1 cellular context compared by ENCODE assay signal in the genomic region with DNA sequence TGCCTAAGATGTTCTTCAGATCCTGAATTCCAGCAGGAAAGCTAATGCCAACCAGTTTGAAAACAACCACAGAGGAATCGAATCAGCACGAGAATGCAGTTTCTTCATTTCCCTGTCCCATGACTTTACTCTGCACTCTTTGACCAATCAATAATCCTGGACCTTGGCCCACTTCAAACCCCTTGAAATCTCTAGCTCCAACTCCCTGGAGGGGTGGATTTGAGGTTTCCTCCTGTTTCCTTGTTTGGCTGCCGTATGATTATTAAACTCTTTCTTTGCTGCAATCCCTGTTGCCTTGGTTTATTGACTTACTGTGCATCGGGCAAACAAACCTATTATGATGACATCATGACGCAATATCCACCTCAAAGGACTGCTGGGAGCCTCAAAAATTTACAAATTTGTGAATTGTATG.
TF ChIP-seq lines count a peak whose summit lies in the region.

No MANE protein-coding gene starts in this region.

TF ChIP-seq in HepG2, 621 proteins besides CTCF, POLR2A, EP300 and RAD21 (continued from another document and continues in another):
- TF ChIP-seq, protein P1, sequence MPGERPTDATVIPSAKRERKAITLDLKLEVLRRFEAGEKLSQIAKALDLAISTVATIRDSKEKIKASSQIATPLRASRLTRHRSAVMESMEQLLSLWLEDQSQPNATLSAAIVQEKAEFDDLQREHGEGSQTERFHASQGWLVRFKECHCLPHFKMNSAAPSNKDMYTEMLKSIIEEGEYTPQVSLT (CRISPR knock-in tag; IDR thresholded peaks at IDR 0.05; ENCODE audit: borderline replicate concordance, low read depth), result no peak
- TF ChIP-seq BORCS8-MEF2B (CRISPR knock-in tag; IDR thresholded peaks at IDR 0.05), result no peak
- TF ChIP-seq, protein P2, sequence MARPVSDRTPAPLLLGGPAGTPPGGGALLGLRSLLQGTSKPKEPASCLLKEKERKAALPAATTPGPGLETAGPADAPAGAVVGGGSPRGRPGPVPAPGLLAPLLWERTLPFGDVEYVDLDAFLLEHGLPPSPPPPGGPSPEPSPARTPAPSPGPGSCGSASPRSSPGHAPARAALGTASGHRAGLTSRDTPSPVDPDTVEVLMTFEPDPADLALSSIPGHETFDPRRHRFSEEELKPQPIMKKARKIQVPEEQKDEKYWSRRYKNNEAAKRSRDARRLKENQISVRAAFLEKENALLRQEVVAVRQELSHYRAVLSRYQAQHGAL (CRISPR knock-in tag; IDR thresholded peaks at IDR 0.05; ENCODE audit: not compliant biosample characterization), result no peak
- no peak for TF ChIP-seq ZNF256 (CRISPR knock-in tag; conservative IDR thresholded peaks at IDR 0.05)
- TF ChIP-seq ZSCAN22 (CRISPR knock-in tag; IDR thresholded peaks at IDR 0.05), result no peak
- TF ChIP-seq ZSCAN9 (CRISPR knock-in tag; IDR thresholded peaks at IDR 0.05; ENCODE audit: borderline replicate concordance), result no peak
- TF ChIP-seq, protein P3, sequence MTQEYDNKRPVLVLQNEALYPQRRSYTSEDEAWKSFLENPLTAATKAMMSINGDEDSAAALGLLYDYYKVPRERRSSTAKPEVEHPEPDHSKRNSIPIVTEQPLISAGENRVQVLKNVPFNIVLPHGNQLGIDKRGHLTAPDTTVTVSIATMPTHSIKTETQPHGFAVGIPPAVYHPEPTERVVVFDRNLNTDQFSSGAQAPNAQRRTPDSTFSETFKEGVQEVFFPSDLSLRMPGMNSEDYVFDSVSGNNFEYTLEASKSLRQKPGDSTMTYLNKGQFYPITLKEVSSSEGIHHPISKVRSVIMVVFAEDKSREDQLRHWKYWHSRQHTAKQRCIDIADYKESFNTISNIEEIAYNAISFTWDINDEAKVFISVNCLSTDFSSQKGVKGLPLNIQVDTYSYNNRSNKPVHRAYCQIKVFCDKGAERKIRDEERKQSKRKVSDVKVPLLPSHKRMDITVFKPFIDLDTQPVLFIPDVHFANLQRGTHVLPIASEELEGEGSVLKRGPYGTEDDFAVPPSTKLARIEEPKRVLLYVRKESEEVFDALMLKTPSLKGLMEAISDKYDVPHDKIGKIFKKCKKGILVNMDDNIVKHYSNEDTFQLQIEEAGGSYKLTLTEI (CRISPR knock-in tag; conservative IDR thresholded peaks at IDR 0.05), result no peak
- TF ChIP-seq ZBTB7A (CRISPR knock-in tag; IDR thresholded peaks at IDR 0.05), result no peak
- TF ChIP-seq ZHX1 (CRISPR knock-in tag; IDR thresholded peaks at IDR 0.05; ENCODE audit: low read depth), result peak; percentile 73
- TF ChIP-seq BCL3 (CRISPR knock-in tag; IDR thresholded peaks at IDR 0.05), result no peak
- peak; percentile 59 for TF ChIP-seq HHEX (CRISPR knock-in tag; IDR thresholded peaks at IDR 0.05)
- TF ChIP-seq RARA (CRISPR knock-in tag; IDR thresholded peaks at IDR 0.05), result peak; percentile 72
- TF ChIP-seq KDM1A (CRISPR knock-in tag; IDR thresholded peaks at IDR 0.05), result no peak
- 0 out of 2 replicates have a peak, but pooled peaks have one; percentile 39 for TF ChIP-seq ZNF574 (CRISPR knock-in tag; IDR thresholded peaks at IDR 0.05)
- TF ChIP-seq ZNF317 (CRISPR knock-in tag; IDR thresholded peaks at IDR 0.05), result peak; percentile 64; the same call in 1 of the 2 replicates
- no peak for TF ChIP-seq ZSCAN31 (CRISPR knock-in tag; IDR thresholded peaks at IDR 0.05; ENCODE audit: low read depth)
- TF ChIP-seq ARNTL (CRISPR knock-in tag; IDR thresholded peaks at IDR 0.05), result no peak
- no peak for TF ChIP-seq RBFOX2 (IDR thresholded peaks at IDR 0.05; ENCODE audit: low read depth, low read length)
- TF ChIP-seq ZNF337 (CRISPR knock-in tag; IDR thresholded peaks at IDR 0.05; ENCODE audit: borderline replicate concordance, low read depth), result no peak
- peak; percentile 88 for TF ChIP-seq MED1 (CRISPR knock-in tag; IDR thresholded peaks at IDR 0.05)
- TF ChIP-seq HNF4G (IDR thresholded peaks at IDR 0.05; ENCODE audit: borderline replicate concordance, low read depth, low read length), result peak; percentile 61; the same call in 1 of the 2 replicates
- peak; percentile 51; the same call in 1 of the 2 replicates for TF ChIP-seq HNF4G (CRISPR knock-in tag; IDR thresholded peaks at IDR 0.05; ENCODE audit: borderline replicate concordance, low read depth)
- TF ChIP-seq GATAD2A (CRISPR knock-in tag; IDR thresholded peaks at IDR 0.05), result peak; percentile 98
- peak; percentile 95 for TF ChIP-seq ONECUT2 (CRISPR knock-in tag; IDR thresholded peaks at IDR 0.05)
- no peak for TF ChIP-seq ARHGAP35 (CRISPR knock-in tag; IDR thresholded peaks at IDR 0.05; ENCODE audit: borderline replicate concordance)
- TF ChIP-seq, protein P4, sequence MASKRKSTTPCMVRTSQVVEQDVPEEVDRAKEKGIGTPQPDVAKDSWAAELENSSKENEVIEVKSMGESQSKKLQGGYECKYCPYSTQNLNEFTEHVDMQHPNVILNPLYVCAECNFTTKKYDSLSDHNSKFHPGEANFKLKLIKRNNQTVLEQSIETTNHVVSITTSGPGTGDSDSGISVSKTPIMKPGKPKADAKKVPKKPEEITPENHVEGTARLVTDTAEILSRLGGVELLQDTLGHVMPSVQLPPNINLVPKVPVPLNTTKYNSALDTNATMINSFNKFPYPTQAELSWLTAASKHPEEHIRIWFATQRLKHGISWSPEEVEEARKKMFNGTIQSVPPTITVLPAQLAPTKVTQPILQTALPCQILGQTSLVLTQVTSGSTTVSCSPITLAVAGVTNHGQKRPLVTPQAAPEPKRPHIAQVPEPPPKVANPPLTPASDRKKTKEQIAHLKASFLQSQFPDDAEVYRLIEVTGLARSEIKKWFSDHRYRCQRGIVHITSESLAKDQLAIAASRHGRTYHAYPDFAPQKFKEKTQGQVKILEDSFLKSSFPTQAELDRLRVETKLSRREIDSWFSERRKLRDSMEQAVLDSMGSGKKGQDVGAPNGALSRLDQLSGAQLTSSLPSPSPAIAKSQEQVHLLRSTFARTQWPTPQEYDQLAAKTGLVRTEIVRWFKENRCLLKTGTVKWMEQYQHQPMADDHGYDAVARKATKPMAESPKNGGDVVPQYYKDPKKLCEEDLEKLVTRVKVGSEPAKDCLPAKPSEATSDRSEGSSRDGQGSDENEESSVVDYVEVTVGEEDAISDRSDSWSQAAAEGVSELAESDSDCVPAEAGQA (IDR thresholded peaks at IDR 0.05; ENCODE audit: low read depth), result peak; percentile 50; the same call in 1 of the 2 replicates
- TF ChIP-seq, protein P4 (CRISPR knock-in tag; IDR thresholded peaks at IDR 0.05; ENCODE audit: borderline replicate concordance), result no peak
- TF ChIP-seq PCBP1 (IDR thresholded peaks at IDR 0.05; ENCODE audit: borderline replicate concordance, low read depth, low read length), result no peak
- TF ChIP-seq, protein P5, sequence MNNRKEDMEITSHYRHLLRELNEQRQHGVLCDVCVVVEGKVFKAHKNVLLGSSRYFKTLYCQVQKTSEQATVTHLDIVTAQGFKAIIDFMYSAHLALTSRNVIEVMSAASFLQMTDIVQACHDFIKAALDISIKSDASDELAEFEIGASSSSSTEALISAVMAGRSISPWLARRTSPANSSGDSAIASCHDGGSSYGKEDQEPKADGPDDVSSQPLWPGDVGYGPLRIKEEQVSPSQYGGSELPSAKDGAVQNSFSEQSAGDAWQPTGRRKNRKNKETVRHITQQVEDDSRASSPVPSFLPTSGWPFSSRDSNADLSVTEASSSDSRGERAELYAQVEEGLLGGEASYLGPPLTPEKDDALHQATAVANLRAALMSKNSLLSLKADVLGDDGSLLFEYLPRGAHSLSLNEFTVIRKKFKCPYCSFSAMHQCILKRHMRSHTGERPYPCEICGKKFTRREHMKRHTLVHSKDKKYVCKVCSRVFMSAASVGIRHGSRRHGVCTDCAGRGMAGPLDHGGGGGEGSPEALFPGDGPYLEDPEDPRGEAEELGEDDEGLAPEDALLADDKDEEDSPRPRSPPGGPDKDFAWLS (CRISPR knock-in tag; IDR thresholded peaks at IDR 0.05; ENCODE audit: borderline replicate concordance), result no peak
- TF ChIP-seq HMG20B (CRISPR knock-in tag; conservative IDR thresholded peaks at IDR 0.05), result 0 out of 2 replicates have a peak, but pooled peaks have one; percentile 37
